Comparison of ENCODE assay signal across 8 cellular contexts in genomic region chr3:134242649-134243637, GRCh38. TPM values are rescaled to one million over a fixed set of nuclear protein-coding genes. Genes with fewer than 3 reads are reported as not detected.
A peak's percentile ranks its signal among the peaks of the same experiment; 100 is the strongest.
DNase-seq lines count a peak whose midpoint lies in the region; ATAC-seq, FAIRE-seq and TF ChIP-seq lines count a peak whose summit lies in the region.

No MANE protein-coding gene starts in this region.

- TF ChIP-seq CTCF in BJ (IDR thresholded peaks at IDR 0.05; ENCODE audit: insufficient read depth, low read depth, low read length): no peak
- no peak for TF ChIP-seq CTCF in K562 (IDR thresholded peaks at IDR 0.05 in 2 of 3, conservative IDR thresholded peaks at IDR 0.05 in 1 of 3; ENCODE audit: insufficient read depth in 2 of 3, low read depth in 1 of 3, low read length in 3 of 3)

- H3K4me3 Mint-ChIP-seq in IgD-negative memory B cell: peak overlapping the region in 1 of 4 donors; percentile 59

- H3K4me2 ChIP-seq in K562 (ENCODE audit: insufficient read depth, low read length): peak overlapping the region; percentile 8; the same call in 1 of the 2 replicates

- no peak overlapping the region for H3K4me3 ChIP-seq in BJ (ENCODE audit: low read depth, low read length)
- H3K4me3 ChIP-seq in K562: no peak overlapping the region

- H3K27me3 ChIP-seq in BJ (ENCODE audit: control insufficient read depth, insufficient read depth, low read length) (no peaks in the 10 kb centered on the region), K562 (ENCODE audit: control insufficient read depth in 2 of 2, insufficient read depth in 2 of 2, low read length in 2 of 2) (no peaks in the 10 kb centered on the region)

- BruUV-seq in K562 (replicated peaks; lab: Mats Ljungman, UMichigan): no TSS peak

- peak overlapping the region in 2 of 3 donors; percentile 11 to 29 for H3K27ac Mint-ChIP-seq in IgD-negative memory B cell

- peak; percentile 48 for ATAC-seq in K562
- no peak for ATAC-seq in left colon
- no peak for ATAC-seq in GM18502 (IDR thresholded peaks at IDR 0.05; ENCODE audit: poor library complexity, unreplicated experiment)

- no peak for TF ChIP-seq RAD21 in K562 (CRISPR knock-in tag; conservative IDR thresholded peaks at IDR 0.05 in 1 of 2, IDR thresholded peaks at IDR 0.05 in 1 of 2)

- FAIRE-seq in K562 (lab: Jason Lieb, UNC): peak; percentile 48

- H3K9me3 ChIP-seq in K562 (replicated peaks; ENCODE audit: control insufficient read depth, insufficient read depth, low read depth, low read length): no peaks in the 10 kb centered on the region; the same call in 1 of the 2 replicates

- CTCF ChIA-PET in BJ (lab: Yijun Ruan, JAX) (interaction anchor here (5.5 kb wide), 1 partner anchor 31 kb away, joined by 29 read pairs; no protein-coding TSS in a partner anchor), K562 (lab: Yijun Ruan, JAX; ENCODE audit: low intra/inter-chr PET ratio) (no interaction called here)

- intact Hi-C loops in K562 (cut with micrococcal nuclease): no loop called here
- intact Hi-C loops in left colon (cut with DNase I, micrococcal nuclease): no loop called here

- no peaks in the 10 kb centered on the region for H3K27me3 Mint-ChIP-seq in IgD-negative memory B cell

- peaks cover 95% of the 10 kb centered on the region for H3K79me2 ChIP-seq in K562 (ENCODE audit: control insufficient read depth, insufficient read depth, low read length)

- no peaks in the 10 kb centered on the region for H3K9me3 Mint-ChIP-seq in IgD-negative memory B cell

- peaks cover 33% of the 10 kb centered on the region for H4K20me1 ChIP-seq in K562 (replicated peaks; ENCODE audit: control insufficient read depth, insufficient read depth, low read length)

- H3K4me1 ChIP-seq in K562 (replicated peaks in 1 of 2; ENCODE audit: control insufficient read depth in 2 of 2, insufficient read depth in 2 of 2, low read length in 2 of 2): peaks cover 0 to 7% of the 10 kb centered on the region in 2 experiments; a peak in 2 of 5 replicates

- in situ Hi-C loops in K562 (cut with MboI): no loop called here

- H3K9ac ChIP-seq in K562 (ENCODE audit: insufficient read depth in 1 of 2, low read depth in 2 of 2, low read length in 2 of 2): no peak overlapping the region

- no peaks in the 10 kb centered on the region for H3K9me1 ChIP-seq in K562 (ENCODE audit: control insufficient read depth, insufficient read depth, low read length)

- H2AFZ ChIP-seq in K562 (ENCODE audit: low read depth, low read length): no peak overlapping the region

- no peak overlapping the region for H3K27ac ChIP-seq in K562 (ENCODE audit: extremely low read depth, low read depth, low read length)

- DNase-seq in BJ (ENCODE audit: low read depth) (peak; percentile 88), K562 (ENCODE audit: extremely low read depth in 1 of 4, low spot score in 3 of 4) (no peak), myocyte (ENCODE audit: low read depth) (peak; percentile 38), left colon (no peak), HK-2 (ENCODE audit: unreplicated experiment) (no peak), NCI-H345 (lab: John Stamatoyannopoulos, UW) (no peak)

- H3K4me1 Mint-ChIP-seq in IgD-negative memory B cell: peaks cover 34 to 58% (median 49%) of the 10 kb centered on the region in 3 donors

- POLR2A ChIA-PET in BJ (lab: Charles Lee) (no interaction called here), K562 (lab: Yijun Ruan, JAX) (no interaction called here)

- TF ChIP-seq EP300 in K562 (IDR thresholded peaks at IDR 0.05; ENCODE audit: low read length): no peak

- no peak for TF ChIP-seq POLR2A in K562 (conservative IDR thresholded peaks at IDR 0.05)

- H3K36me3 Mint-ChIP-seq in IgD-negative memory B cell: no peaks in the 10 kb centered on the region

- H3K36me3 ChIP-seq in BJ (ENCODE audit: control insufficient read depth, insufficient read depth, low read length) (no peaks in the 10 kb centered on the region), K562 (ENCODE audit: control insufficient read depth, insufficient read depth, low read length) (peaks cover 2% of the 10 kb centered on the region; the same call in 1 of the 3 replicates)

- WGBS in K562 (ENCODE audit: insufficient coverage, low coverage, missing lambda C conversion rate): 61% methylated on average over 3 of the region's 3 CpGs

TF ChIP-seq in K562, 482 proteins besides CTCF, POLR2A, EP300 and RAD21:
- TF ChIP-seq FOSL1 (tag; conservative IDR thresholded peaks at IDR 0.05) (peak; percentile 58), ZBTB26 (CRISPR knock-in tag; IDR thresholded peaks at IDR 0.05) (no peak), PRDM10 (IDR thresholded peaks at IDR 0.05; ENCODE audit: partially characterized antibody) (peak; percentile 71), CEBPG (CRISPR knock-in tag; IDR thresholded peaks at IDR 0.05) (0 out of 2 replicates have a peak, but pooled peaks have one; percentile 26), CEBPG (tag; conservative IDR thresholded peaks at IDR 0.05 in 1 of 2, IDR thresholded peaks at IDR 0.05 in 1 of 2) (peak in 1 of 2 experiments; percentile 83; a peak in 2 of 4 replicates), ETV5 (CRISPR knock-in tag; IDR thresholded peaks at IDR 0.05; ENCODE audit: low read depth) (0 out of 2 replicates have a peak, but pooled peaks have one; percentile 16), CEBPB (tag; IDR thresholded peaks at IDR 0.05) (peak; percentile 72), ZNF133 (CRISPR knock-in tag; IDR thresholded peaks at IDR 0.05) (no peak)

RNA-seq across cellular contexts. Expression of gene RYK, which starts 7.7 kb away (rescaled TPM):
- polyA plus RNA-seq in BJ (2011; rRNA removed) (41.3 and 60.9 TPM in 2 replicates), IgD-negative memory B cell (3.8 TPM), K562 (2011; rRNA removed) (22.1 and 23.8 TPM in 2 replicates), K562 (2014; fragmentation: Illumina TruSeq; extraction: Trizol) (19.7 and 25.1 TPM in 2 replicates), K562 (2014; fragmentation: Nextera tagmentation; extraction: Ambion mirVana) (1 to 10 TPM; 4.2 to 4.9 TPM), K562 (2014; rRNA removed) (15.3 and 16.6 TPM in 2 replicates)
- 31.1 and 43.3 TPM in 2 replicates for polyA minus RNA-seq in BJ (2011; rRNA and poly(A)+ RNA removed)
- 31.7 and 76.0 TPM in 2 replicates for total RNA-seq in K562 (2011; cell fraction: chromatin; rRNA removed; ENCODE audit: low replicate concordance)
- total RNA-seq in K562 (2011; cell fraction: nucleolus; rRNA removed): 10.7 and 16.3 TPM in 2 replicates
- 39.4 and 55.0 TPM in 2 replicates for total RNA-seq in K562 (2011; cell fraction: nucleoplasm; rRNA removed)
- total RNA-seq in K562 (2014; rRNA removed) (16.1 and 20.1 TPM in 2 replicates), K562 (2014; rRNA removed; fragmentation: Illumina TruSeq; extraction: Trizol) (22.3 and 24.5 TPM in 2 replicates), K562 (2015; rRNA removed; fragmentation: Illumina TruSeq; extraction: Trizol) (23.8 and 29.5 TPM in 2 replicates), K562 (2021) (13.2 and 13.8 TPM in 2 replicates), myocyte (47.3 and 51.0 TPM in 2 replicates), left colon (10 to 100 TPM; 33.7 to 38.5 TPM)
- polyA plus RNA-seq in K562 (2011; cell fraction: cytosol; rRNA removed): 7.5 and 12.4 TPM in 2 replicates
- 37.1 and 37.4 TPM in 2 replicates for polyA plus RNA-seq in K562 (2011; cell fraction: nucleus; rRNA removed)
- polyA plus RNA-seq in K562 (2012): 9.5 and 12.1 TPM in 2 replicates
- polyA minus RNA-seq in K562 (2011; rRNA and poly(A)+ RNA removed): 26.9 and 36.9 TPM in 2 replicates
- 6.3 and 7.3 TPM in 2 replicates for polyA minus RNA-seq in K562 (2011; cell fraction: cytosol; rRNA and poly(A)+ RNA removed)
- polyA minus RNA-seq in K562 (2011; cell fraction: nucleus; rRNA and poly(A)+ RNA removed): 24.6 and 36.5 TPM in 2 replicates
- polyA plus RNA-seq in myocyte (2012): 32.2 TPM

Comparison
In these comparisons a context has a peak if more than half of its experiments do, and no peak if none do; other contexts are left out.
1. DNase-seq: peak in BJ (single experiment) and myocyte (single experiment); none in K562 (0 of 4), left colon (0 of 2), HK-2 (single experiment) and NCI-H345 (single experiment).